In genomic region chr12:37548266-37548805, GRCh38 we compare ENCODE assay signal across 17 cellular contexts.
DNase-seq lines count a peak whose midpoint lies in the region; ATAC-seq and TF ChIP-seq lines count a peak whose summit lies in the region.
"Had no signal": no experiment of that assay in that cellular context is flagged by ENCODE, and none has a peak within 500 bp of the region (broad histone marks: within the 10 kb centered on the region; RNA-seq: fewer than 3 reads in every experiment).

No MANE protein-coding gene starts in this region.

- H3K4me3 Mint-ChIP-seq in endodermal cell, result no peak overlapping the region
- H3K4me3 Mint-ChIP-seq: CD4-positive, alpha-beta T cell; GM23338 had no signal

- no peak for TF ChIP-seq POLR2A in esophagus muscularis mucosa (IDR thresholded peaks at IDR 0.05; ENCODE audit: low read depth)

- H3K4me1 ChIP-seq in esophagus muscularis mucosa (no peaks in the 10 kb centered on the region), endodermal cell (ENCODE audit: control insufficient read depth, insufficient read depth, low read length) (no peaks in the 10 kb centered on the region), right cardiac atrium (ENCODE audit: control insufficient read depth, insufficient read depth, low read length) (no peaks in the 10 kb centered on the region)
- H3K4me1 ChIP-seq: BE2C, Caco-2 had no signal

- H3K27ac Mint-ChIP-seq in endodermal cell, result no peak overlapping the region
- H3K27ac Mint-ChIP-seq: CD4-positive, alpha-beta T cell; GM23338 had no signal

- ATAC-seq in HG03097 (IDR thresholded peaks at IDR 0.05; ENCODE audit: low FRiP score, unreplicated experiment) (no peak), right cardiac atrium (no peak)
- ATAC-seq: GM23338 had no signal

- H3K36me3 Mint-ChIP-seq in endodermal cell (ENCODE audit: low read depth), result peaks cover 7% of the 10 kb centered on the region

- no peaks in the 10 kb centered on the region for H3K27me3 Mint-ChIP-seq in endodermal cell (ENCODE audit: insufficient read depth)
- H3K27me3 Mint-ChIP-seq: CD4-positive, alpha-beta T cell had no signal

- no peaks in the 10 kb centered on the region for H3K4me1 Mint-ChIP-seq in endodermal cell
- H3K4me1 Mint-ChIP-seq: GM23338 had no signal

- H3K9me3 Mint-ChIP-seq in endodermal cell, result peaks cover 94% of the 10 kb centered on the region

- H3K27me3 ChIP-seq in esophagus muscularis mucosa, result no peaks in the 10 kb centered on the region
- no peaks in the 10 kb centered on the region for H3K27me3 ChIP-seq in endodermal cell (ENCODE audit: control insufficient read depth, insufficient read depth, low read length, poor library complexity, severe bottlenecking)
- H3K27me3 ChIP-seq in right cardiac atrium (ENCODE audit: control insufficient read depth, insufficient read depth), result no peaks in the 10 kb centered on the region
- H3K27me3 ChIP-seq: BE2C had no signal

- H3K27ac ChIP-seq in esophagus muscularis mucosa (replicated peaks in 1 of 4) (no peak overlapping the region), endodermal cell (ENCODE audit: low read depth, low read length) (no peak overlapping the region), right cardiac atrium (ENCODE audit: low read length) (no peak overlapping the region)

- WGBS in esophagus muscularis mucosa, result 94% methylated on average over 12 of the region's 25 CpGs
- whole genome bisulfite sequencing in endodermal cell (ENCODE audit: insufficient coverage in 1 of 2, insufficient read length in 1 of 2), 2 experiments, result 89 to 91% methylated on average over 10 to 23 of the region's 25 CpGs
- 89% methylated on average over 25 of the region's 25 CpGs for WGBS in right cardiac atrium

- H3K4me3 ChIP-seq in esophagus muscularis mucosa (no peak overlapping the region), endodermal cell (ENCODE audit: low read length) (no peak overlapping the region), right cardiac atrium (ENCODE audit: low read length) (no peak overlapping the region)
- H3K4me3 ChIP-seq: GM23338 had no signal

- H3K9me3 ChIP-seq in esophagus muscularis mucosa (no peaks in the 10 kb centered on the region), endodermal cell (ENCODE audit: control insufficient read depth, low read length) (peaks cover 34% of the 10 kb centered on the region), right cardiac atrium (ENCODE audit: control insufficient read depth, low read length) (no peaks in the 10 kb centered on the region)
- H3K9me3 ChIP-seq: BE2C, Caco-2 had no signal

- TF ChIP-seq EP300 in esophagus muscularis mucosa (IDR thresholded peaks at IDR 0.05), result no peak

- no peaks in the 10 kb centered on the region for H3K36me3 ChIP-seq in esophagus muscularis mucosa
- H3K36me3 ChIP-seq in endodermal cell (ENCODE audit: control insufficient read depth, insufficient read depth, low read length), result no peaks in the 10 kb centered on the region
- H3K36me3 ChIP-seq: BE2C had no signal

- DNase-seq in NCI-H82 (lab: John Stamatoyannopoulos, UW) (peak; percentile 5), NCI-H82 treated with DMSO at 0.1 percent for 48 hours (lab: John Stamatoyannopoulos, UW; ENCODE audit: unreplicated experiment) (no peak), UCSD-AML1 (lab: John Stamatoyannopoulos, UW; ENCODE audit: unreplicated experiment) (peak; percentile 1), esophagus muscularis mucosa (ENCODE audit: extremely low spot score) (peak; percentile 45), endodermal cell (no peak), right cardiac atrium (no peak)
- DNase-seq: ACHN; BE2C; C1 segment of cervical spinal cord; Caco-2; CD4-positive, alpha-beta T cell; DMS79 treated with DMSO at 0.1 percent for 48 hours; GF-D8; HCEC 1CT; IMR-90 had no signal

- intact Hi-C loops in esophagus muscularis mucosa (cut with DNase I) (no loop called here), right cardiac atrium (cut with DNase I) (no loop called here)

- TF ChIP-seq CTCF in esophagus muscularis mucosa (IDR thresholded peaks at IDR 0.05) (no peak), endodermal cell (conservative IDR thresholded peaks at IDR 0.05) (no peak)

- H3K9ac ChIP-seq in endodermal cell (ENCODE audit: extremely low read depth, low read length, poor library complexity, severe bottlenecking), result no peak overlapping the region

Comparison
In these comparisons a context has a peak if more than half of its experiments do, and no peak if none do; other contexts are left out.
1. DNase-seq: peak in NCI-H82 (single experiment), UCSD-AML1 (single experiment) and esophagus muscularis mucosa (single experiment); none in NCI-H82 treated with DMSO at 0.1 percent for 48 hours (single experiment), endodermal cell (single experiment) and right cardiac atrium (0 of 3).